Comparison of ENCODE assay signal across 11 cellular contexts in genomic region chr2:226118471-226119429, GRCh38.
DNase-seq lines count a peak whose midpoint lies in the region; TF ChIP-seq lines count a peak whose summit lies in the region.
"Had no signal": no experiment of that assay in that cellular context is flagged by ENCODE, and none has a peak within 500 bp of the region (broad histone marks: within the 10 kb centered on the region; RNA-seq: fewer than 3 reads in every experiment).

No MANE protein-coding gene starts in this region.

- no peaks in the 10 kb centered on the region for H3K36me3 ChIP-seq in SJCRH30
- H3K36me3 ChIP-seq in HAP-1 (replicated peaks), result no peaks in the 10 kb centered on the region

- no peaks in the 10 kb centered on the region for H3K9me3 ChIP-seq in SJCRH30 (replicated peaks)
- H3K9me3 ChIP-seq in HAP-1, result no peaks in the 10 kb centered on the region

- H3K27me3 ChIP-seq in SJCRH30, result no peaks in the 10 kb centered on the region
- H3K27me3 ChIP-seq in HAP-1 (ENCODE audit: low read depth), result no peaks in the 10 kb centered on the region; the same call in 1 of the 2 replicates

- in situ Hi-C loops in HAP-1 (cut with MboI; ENCODE audit: low sequenced_read_pairs), result no loop called here
- in situ Hi-C loops in GM13977 (cut with MboI; ENCODE audit: low pct_unique_long_range_greater_than_20kb, low sequenced_read_pairs, unreplicated experiment), result no loop called here

- TF ChIP-seq CTCF in fibroblast of villous mesenchyme (IDR thresholded peaks at IDR 0.05; ENCODE audit: insufficient read depth, low read depth, low read length) (no peak), GM13977 (IDR thresholded peaks at IDR 0.05; ENCODE audit: extremely low read depth, insufficient read depth, missing control alignments) (no peak)

- H3K27ac ChIP-seq in SJCRH30, result peak overlapping the region; percentile 17; the same call in 1 of the 2 replicates

- H3K4me1 ChIP-seq in SJCRH30, result peaks cover 17% of the 10 kb centered on the region
- 0 out of 2 replicates have a peak, but pooled peaks cover 5% of the 10 kb centered on the region for H3K4me1 ChIP-seq in HAP-1

- DNase-seq in GM03348 (ENCODE audit: low spot score) (peak; percentile 49), SJCRH30 (peak; percentile 55 to 61), fibroblast of villous mesenchyme (ENCODE audit: low read depth) (peak; percentile 98), renal cortical epithelial cell (ENCODE audit: low read depth) (peak; percentile 97), NCI-H524 (lab: John Stamatoyannopoulos, UW) (no peak), HAP-1 (ENCODE audit: low spot score in 2 of 2) (no peak), GM13977 (ENCODE audit: low spot score) (no peak), cerebellum (ENCODE audit: low spot score) (no peak)
- DNase-seq: naive B cell had no signal

- H3K4me3 ChIP-seq in SJCRH30 (no peak overlapping the region; the same call in 1 of the 2 replicates), fibroblast of villous mesenchyme (ENCODE audit: low read depth, low read length) (peak overlapping the region; percentile 10), HAP-1 (no peak overlapping the region)
- H3K4me3 ChIP-seq: GM12878, K562 had no signal

Comparison
In these comparisons a context has a peak if more than half of its experiments do, and no peak if none do; other contexts are left out.
1. DNase-seq: peak in GM03348 (single experiment), SJCRH30 (2 of 2), fibroblast of villous mesenchyme (single experiment) and renal cortical epithelial cell (single experiment); none in NCI-H524 (0 of 2), HAP-1 (0 of 2), GM13977 (single experiment) and cerebellum (single experiment).